In the genomic region with DNA sequence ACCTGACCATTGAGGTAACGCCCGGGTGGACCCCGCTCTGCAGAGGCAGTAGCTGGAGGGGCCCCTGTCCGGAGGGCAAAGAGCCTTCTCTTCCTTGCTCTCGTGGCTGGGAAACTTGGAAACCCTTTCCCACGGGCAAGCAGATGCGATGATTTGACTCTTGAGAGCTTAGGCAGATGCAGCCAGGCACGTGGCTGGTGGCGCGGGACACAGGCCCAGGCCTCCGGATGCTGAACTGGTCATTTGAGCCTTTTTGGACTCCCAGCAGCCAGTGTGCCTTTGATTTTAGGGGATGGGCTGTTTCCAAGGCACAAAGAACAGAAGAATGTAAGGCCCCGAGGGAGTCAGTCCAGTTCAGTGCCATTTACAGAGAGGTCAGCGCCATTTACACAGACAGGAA, we compare ENCODE assay signal across 1 cellular context.
TF ChIP-seq lines count a peak whose summit lies in the region.

No MANE protein-coding gene starts in this region.

TF ChIP-seq in WTC11, 78 proteins besides CTCF, POLR2A, EP300 and RAD21 (continued from another document):
- TF ChIP-seq ZNF512 (CRISPR knock-in tag; IDR thresholded peaks at IDR 0.05; ENCODE audit: borderline replicate concordance) (no peak), JAZF1 (CRISPR knock-in tag; IDR thresholded peaks at IDR 0.05) (no peak), RORB (CRISPR knock-in tag; IDR thresholded peaks at IDR 0.05) (no peak), ZNF396 (CRISPR knock-in tag; IDR thresholded peaks at IDR 0.05; ENCODE audit: borderline replicate concordance) (no peak), E2F1 (CRISPR knock-in tag; IDR thresholded peaks at IDR 0.05) (no peak), ZNF219 (CRISPR knock-in tag; IDR thresholded peaks at IDR 0.05; ENCODE audit: borderline replicate concordance) (no peak), MYBL2 (CRISPR knock-in tag; IDR thresholded peaks at IDR 0.05) (no peak), SMAD3 (CRISPR knock-in tag; IDR thresholded peaks at IDR 0.05; ENCODE audit: borderline replicate concordance) (no peak), TP53 (CRISPR knock-in tag; IDR thresholded peaks at IDR 0.05) (no peak)
